In the genomic region with DNA sequence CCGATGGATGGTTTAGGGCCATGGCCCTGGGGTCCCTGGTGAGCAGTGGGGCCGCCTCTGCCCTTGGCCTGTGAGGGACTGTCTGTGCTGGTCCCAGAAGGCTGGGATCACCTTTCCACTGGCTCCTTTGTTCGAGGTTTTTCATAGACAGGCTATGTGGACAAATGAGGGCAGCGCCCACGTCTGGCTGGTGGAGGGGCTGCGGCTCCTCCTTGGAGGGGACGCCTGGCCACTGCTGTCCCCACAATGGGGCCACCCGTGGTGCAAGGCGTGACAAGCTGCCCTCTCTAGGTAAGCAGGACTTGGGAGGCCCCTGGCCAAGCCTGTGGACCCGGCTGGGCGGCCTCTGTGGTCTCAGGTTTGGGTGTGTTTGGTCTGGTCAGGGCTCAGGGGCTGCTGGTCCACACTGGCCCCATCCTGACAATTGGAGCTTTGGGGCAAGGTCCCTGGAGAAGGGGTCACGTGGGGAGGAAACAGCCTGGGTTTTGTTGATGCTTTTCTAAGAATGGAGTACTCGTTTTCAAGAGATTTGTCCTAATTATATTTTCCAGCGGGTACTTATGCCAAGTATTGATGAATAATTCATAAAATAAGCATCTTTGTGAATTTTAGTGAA, we compare ENCODE assay signal across 9 cellular contexts. TPM values are rescaled to one million over a fixed set of nuclear protein-coding genes. Genes with fewer than 3 reads are reported as not detected.
DNase-seq lines count a peak whose midpoint lies in the region; ATAC-seq and TF ChIP-seq lines count a peak whose summit lies in the region.
"Had no signal": no experiment of that assay in that cellular context is flagged by ENCODE, and none has a peak within 500 bp of the region (broad histone marks: within the 10 kb centered on the region; RNA-seq: fewer than 3 reads in every experiment).

No MANE protein-coding gene starts in this region.

- no peaks in the 10 kb centered on the region for H3F3A ChIP-seq in DOHH2 (ENCODE audit: control insufficient read depth, insufficient read depth)

- peaks cover 14% of the 10 kb centered on the region for H3K4me1 Mint-ChIP-seq in chondrocyte (ENCODE audit: low read depth)

- no peak overlapping the region for H3K4me2 ChIP-seq in DOHH2 (ENCODE audit: low read length)

- no peaks in the 10 kb centered on the region for H3K36me3 ChIP-seq in DOHH2 (ENCODE audit: control insufficient read depth, low read length)
- no peaks in the 10 kb centered on the region for H3K36me3 ChIP-seq in neuron (ENCODE audit: insufficient read depth, low read length)
- no peaks in the 10 kb centered on the region for H3K36me3 ChIP-seq in MG63

- ATAC-seq in GM21529 (IDR thresholded peaks at IDR 0.05; ENCODE audit: unreplicated experiment) = no peak
- no peak for ATAC-seq in GM21786 (IDR thresholded peaks at IDR 0.05; ENCODE audit: unreplicated experiment)

- H3K9me3 Mint-ChIP-seq in chondrocyte (ENCODE audit: low read depth) = no peaks in the 10 kb centered on the region

- DNase-seq in NCI-H1930 (lab: John Stamatoyannopoulos, UW) (peak; percentile 47 to 62), chondrocyte (ENCODE audit: low spot score) (no peak), MG63 (no peak)
- DNase-seq in stimulated activated CD4-positive, alpha-beta T cell treated with anti-CD3 and anti-CD28 coated beads, Interleukin-2, amount 100 ng/mL, for 48 hours = no peak

- H3K4me3 ChIP-seq in DOHH2 (ENCODE audit: low read length) = no peak overlapping the region
- H3K4me3 ChIP-seq in neuron (ENCODE audit: low read length) = peak overlapping the region; percentile 43
- no peak overlapping the region for H3K4me3 ChIP-seq in MG63

- H3K27ac ChIP-seq in DOHH2 (ENCODE audit: low read depth, low read length) = no peak overlapping the region
- H3K27ac ChIP-seq: HL-60 had no signal

- no peaks in the 10 kb centered on the region for H4K20me1 ChIP-seq in DOHH2 (ENCODE audit: control insufficient read depth, insufficient read depth, low read depth, low read length)

- H3K4me3 Mint-ChIP-seq in chondrocyte (ENCODE audit: unreplicated experiment) = peak overlapping the region; percentile 74

- no peak overlapping the region for H3K27ac Mint-ChIP-seq in chondrocyte (ENCODE audit: unreplicated experiment)

- no peaks in the 10 kb centered on the region for H3K36me3 Mint-ChIP-seq in chondrocyte (ENCODE audit: low read depth)

- H3K27me3 ChIP-seq in DOHH2 (ENCODE audit: control insufficient read depth, low read length) = no peaks in the 10 kb centered on the region
- no peaks in the 10 kb centered on the region for H3K27me3 ChIP-seq in neuron (ENCODE audit: insufficient read depth, low read length)
- H3K27me3 ChIP-seq in MG63 = no peaks in the 10 kb centered on the region

- H3K9me2 ChIP-seq in DOHH2 (replicated peaks; ENCODE audit: control insufficient read depth, low read length) = no peaks in the 10 kb centered on the region

- H3K9me3 ChIP-seq in DOHH2 (ENCODE audit: control insufficient read depth, insufficient read depth, low read length) (no peaks in the 10 kb centered on the region), neuron (ENCODE audit: low read length) (peaks cover 2% of the 10 kb centered on the region), MG63 (no peaks in the 10 kb centered on the region)

- H2AFZ ChIP-seq in neuron (ENCODE audit: low read depth, low read length) = peak overlapping the region; percentile 20

- TF ChIP-seq CTCF in DOHH2 (IDR thresholded peaks at IDR 0.05; ENCODE audit: low read depth, low read length, poor library complexity, severe bottlenecking) = peak; percentile 25
- TF ChIP-seq CTCF in chondrocyte (IDR thresholded peaks at IDR 0.05) = peak; percentile 76

- H3K27me3 Mint-ChIP-seq in chondrocyte (ENCODE audit: low read depth) = peaks cover 2% of the 10 kb centered on the region

- no peaks in the 10 kb centered on the region for H3K79me2 ChIP-seq in DOHH2 (ENCODE audit: control insufficient read depth, low read length)

- H3K4me1 ChIP-seq in DOHH2 (ENCODE audit: control insufficient read depth, low read length) (no peaks in the 10 kb centered on the region), neuron (ENCODE audit: insufficient read depth, low read length) (peaks cover 22% of the 10 kb centered on the region)

RNA-seq across cellular contexts. Expression of gene MCF2L, which starts 33.3 kb away (rescaled TPM):
- total RNA-seq in chondrocyte = 6.7 to 8.0 TPM (median 7.6 TPM) in 3 replicates
- total RNA-seq in MG63 (2014; rRNA removed; shearing (Covaris generic); ENCODE audit: low replicate concordance) = 5.8 TPM in 1 of 2 replicates, not detected in the other

Comparison
In these comparisons a context has a peak if more than half of its experiments do, and no peak if none do; other contexts are left out.
1. DNase-seq: peak in NCI-H1930 (2 of 2); none in chondrocyte (single experiment), stimulated activated CD4-positive, alpha-beta T cell treated with anti-CD3 and anti-CD28 coated beads, Interleukin-2, amount 100 ng/mL, for 48 hours (0 of 2) and MG63 (single experiment).